Comparison of ENCODE assay signal across 27 cellular contexts in genomic region chr2:240927390-240927781, GRCh38. TPM values are rescaled to one million over a fixed set of nuclear protein-coding genes. Genes with fewer than 3 reads are reported as not detected.
"Had no signal": no experiment of that assay in that cellular context is flagged by ENCODE, and none has a peak within 500 bp of the region (broad histone marks: within the 10 kb centered on the region; RNA-seq: fewer than 3 reads in every experiment).

No MANE protein-coding gene starts in this region.

- H3K27me3 ChIP-seq: breast epithelium, neural progenitor cell, testis, transverse colon had no signal

- H3K4me2 ChIP-seq: neural progenitor cell had no signal

- H3K27ac ChIP-seq: breast epithelium, gastrocnemius medialis, neural progenitor cell had no signal

- H3K36me3 ChIP-seq: breast epithelium, esophagus squamous epithelium, gastrocnemius medialis, neural progenitor cell, transverse colon had no signal

- ATAC-seq: activated CD4-positive, alpha-beta T cell treated with anti-CD3 and anti-CD28 coated beads for 36 hours; activated CD8-positive, alpha-beta memory T cell treated with anti-CD3 and anti-CD28 coated beads, Interleukin-2, amount 10 ng/mL, durations not matched to agents 7 days and 5 days; activated CD8-positive, alpha-beta T cell treated with anti-CD3 and anti-CD28 coated beads, Interleukin-2, amount 10 ng/mL, durations not matched to agents 7 days and 5 days; activated naive CD4-positive, alpha-beta T cell treated with anti-CD3 and anti-CD28 coated beads, Interleukin-2, amount 50 U/mL, for 72 hours; naive thymus-derived CD8-positive, alpha-beta T cell had no signal

- H3K4me1 ChIP-seq: breast epithelium, gastrocnemius medialis, neural progenitor cell, testis had no signal

- H3K4me3 ChIP-seq: breast epithelium, gastrocnemius medialis, neural progenitor cell, testis, transverse colon had no signal

- DNase-seq: activated B cell treated with CpG ODN at 0.5 μM for 24 hours; activated CD4-positive, alpha-beta T cell treated with anti-CD3 and anti-CD28 coated beads for 36 hours; activated CD8-positive, alpha-beta memory T cell treated with anti-CD3 and anti-CD28 coated beads, Interleukin-2, amount 10 ng/mL, durations not matched to agents 7 days and 5 days; activated CD8-positive, alpha-beta T cell treated with anti-CD3 and anti-CD28 coated beads, Interleukin-2, amount 10 ng/mL, durations not matched to agents 7 days and 5 days; activated naive CD4-positive, alpha-beta T cell; central memory CD4-positive, alpha-beta T cell; dermis blood vessel endothelial cell; esophagus squamous epithelium; hippocampal formation; midbrain; occipital lobe; stimulated activated CD4-positive, alpha-beta T cell treated with anti-CD3 and anti-CD28 coated beads, Interleukin-2, amount 100 ng/mL, for 48 hours; stimulated activated naive CD4-positive, alpha-beta T cell treated with Interleukin-2 at 50 U/mL for 16 hours; T-helper 1 cell had no signal

- H3K9ac ChIP-seq: neural progenitor cell had no signal

- H3K9me3 ChIP-seq: esophagus squamous epithelium, gastrocnemius medialis, testis, transverse colon had no signal

RNA-seq across cellular contexts. Expression of gene CROCC2, which starts 21.2 kb away (rescaled TPM):
- total RNA-seq: activated B cell treated with CpG ODN at 0.5 μM for 24 hours; activated CD4-positive, alpha-beta T cell treated with anti-CD3 and anti-CD28 coated beads for 36 hours; activated CD8-positive, alpha-beta memory T cell treated with anti-CD3 and anti-CD28 coated beads, Interleukin-2, amount 10 ng/mL, durations not matched to agents 7 days and 5 days; activated CD8-positive, alpha-beta T cell treated with anti-CD3 and anti-CD28 coated beads, Interleukin-2, amount 10 ng/mL, durations not matched to agents 7 days and 5 days; activated naive CD4-positive, alpha-beta T cell treated with anti-CD3 and anti-CD28 coated beads, Interleukin-2, amount 50 U/mL, for 72 hours; activated T-helper 2 cell treated with anti-CD3 and anti-CD28 coated beads, Interferon-gamma antibody, Interleukin-2, Interleukin-4, amounts not matched to agents 10 μg/mL and 5 μg/mL and 100 μg/mL, durations not matched to agents 14 hours and 24 hours and 36 hours; dermis blood vessel endothelial cell; esophagus squamous epithelium; naive thymus-derived CD8-positive, alpha-beta T cell; pulmonary artery endothelial cell; transverse colon had no signal
- polyA plus RNA-seq: keratinocyte; naive thymus-derived CD8-positive, alpha-beta T cell; right cardiac atrium had no signal

RNA-seq across cellular contexts. Expression of gene MAB21L4, which starts 31.4 kb away (rescaled TPM):
- total RNA-seq: activated B cell treated with CpG ODN at 0.5 μM for 24 hours; activated CD4-positive, alpha-beta T cell treated with anti-CD3 and anti-CD28 coated beads for 36 hours; activated CD8-positive, alpha-beta memory T cell treated with anti-CD3 and anti-CD28 coated beads, Interleukin-2, amount 10 ng/mL, durations not matched to agents 7 days and 5 days; activated CD8-positive, alpha-beta T cell treated with anti-CD3 and anti-CD28 coated beads, Interleukin-2, amount 10 ng/mL, durations not matched to agents 7 days and 5 days; activated naive CD4-positive, alpha-beta T cell treated with anti-CD3 and anti-CD28 coated beads, Interleukin-2, amount 50 U/mL, for 72 hours; activated T-helper 2 cell treated with anti-CD3 and anti-CD28 coated beads, Interferon-gamma antibody, Interleukin-2, Interleukin-4, amounts not matched to agents 10 μg/mL and 5 μg/mL and 100 μg/mL, durations not matched to agents 14 hours and 24 hours and 36 hours; dermis blood vessel endothelial cell; gastrocnemius medialis; naive thymus-derived CD8-positive, alpha-beta T cell; occipital lobe; pulmonary artery endothelial cell; right cardiac atrium; skeletal muscle tissue; testis had no signal
- polyA plus RNA-seq: naive thymus-derived CD8-positive, alpha-beta T cell; right cardiac atrium had no signal

RNA-seq across cellular contexts. Expression of gene AGXT, which starts 58.8 kb away (rescaled TPM):
- total RNA-seq: activated B cell treated with CpG ODN at 0.5 μM for 24 hours; activated CD4-positive, alpha-beta T cell treated with anti-CD3 and anti-CD28 coated beads for 36 hours; activated CD8-positive, alpha-beta memory T cell treated with anti-CD3 and anti-CD28 coated beads, Interleukin-2, amount 10 ng/mL, durations not matched to agents 7 days and 5 days; activated CD8-positive, alpha-beta T cell treated with anti-CD3 and anti-CD28 coated beads, Interleukin-2, amount 10 ng/mL, durations not matched to agents 7 days and 5 days; activated naive CD4-positive, alpha-beta T cell treated with anti-CD3 and anti-CD28 coated beads, Interleukin-2, amount 50 U/mL, for 72 hours; activated T-helper 2 cell treated with anti-CD3 and anti-CD28 coated beads, Interferon-gamma antibody, Interleukin-2, Interleukin-4, amounts not matched to agents 10 μg/mL and 5 μg/mL and 100 μg/mL, durations not matched to agents 14 hours and 24 hours and 36 hours; dermis blood vessel endothelial cell; esophagus squamous epithelium; lower leg skin; naive thymus-derived CD8-positive, alpha-beta T cell; occipital lobe; pulmonary artery endothelial cell; right cardiac atrium; skeletal muscle tissue had no signal
- polyA plus RNA-seq: keratinocyte; naive thymus-derived CD8-positive, alpha-beta T cell had no signal
